10 cellular contexts compared by ENCODE assay signal in genomic region chr17:5416886-5417285, GRCh38. TPM values are rescaled to one million over a fixed set of nuclear protein-coding genes. Genes with fewer than 3 reads are reported as not detected.
DNase-seq lines count a peak whose midpoint lies in the region; ATAC-seq, FAIRE-seq and TF ChIP-seq lines count a peak whose summit lies in the region.
"Had no signal": no experiment of that assay in that cellular context is flagged by ENCODE, and none has a peak within 500 bp of the region (broad histone marks: within the 10 kb centered on the region; RNA-seq: fewer than 3 reads in every experiment).

No MANE protein-coding gene starts in this region.

- H3K36me3 ChIP-seq in OCI-LY1 (ENCODE audit: insufficient read depth, low read length) = peaks cover 62% of the 10 kb centered on the region
- H3K36me3 ChIP-seq in SK-N-SH (replicated peaks in 1 of 2; ENCODE audit: control insufficient read depth in 1 of 2, insufficient read depth in 2 of 2, low read length in 1 of 2) = peaks cover 28 to 45% of the 10 kb centered on the region in 2 experiments

- H3K27me3 ChIP-seq in OCI-LY1 (ENCODE audit: insufficient read depth, low read length) (no peaks in the 10 kb centered on the region), SK-N-SH (ENCODE audit: insufficient read depth) (no peaks in the 10 kb centered on the region)

- no peaks in the 10 kb centered on the region for H3F3A ChIP-seq in OCI-LY1 (ENCODE audit: insufficient read depth, low read length)
- H3F3A ChIP-seq in SK-N-SH (replicated peaks; ENCODE audit: insufficient read depth) = peaks cover 19% of the 10 kb centered on the region

- H3K27me3 Mint-ChIP-seq in activated CD4-positive, alpha-beta T cell treated with anti-CD3 and anti-CD28 coated beads for 36 hours = no peaks in the 10 kb centered on the region
- H3K27me3 Mint-ChIP-seq in central memory CD8-positive, alpha-beta T cell = no peaks in the 10 kb centered on the region
- no peaks in the 10 kb centered on the region for H3K27me3 Mint-ChIP-seq in progenitor cell of endocrine pancreas

- H3K36me3 Mint-ChIP-seq in activated CD4-positive, alpha-beta T cell treated with anti-CD3 and anti-CD28 coated beads for 36 hours (ENCODE audit: low read depth) = peaks cover 47% of the 10 kb centered on the region
- peaks cover 70% of the 10 kb centered on the region for H3K36me3 Mint-ChIP-seq in central memory CD8-positive, alpha-beta T cell (ENCODE audit: insufficient read depth)
- H3K36me3 Mint-ChIP-seq in progenitor cell of endocrine pancreas (ENCODE audit: insufficient read depth) = peaks cover 13% of the 10 kb centered on the region

- no peak for FAIRE-seq in frontal cortex (lab: Jason Lieb, UNC)

- TF ChIP-seq RAD21 in SK-N-SH (IDR thresholded peaks at IDR 0.05; ENCODE audit: low read length) = no peak

- H3K4me3 ChIP-seq in OCI-LY1 (ENCODE audit: low read depth, low read length, poor library complexity, severe bottlenecking) (peak overlapping the region; percentile 87), SK-N-SH (ENCODE audit: low read depth in 2 of 2, low read length in 1 of 2) (no peak overlapping the region)

- H2AFZ ChIP-seq in OCI-LY1 (ENCODE audit: low read length) (no peak overlapping the region), SK-N-SH (ENCODE audit: low read depth) (no peak overlapping the region)

- DNase-seq in activated CD4-positive, alpha-beta T cell treated with anti-CD3 and anti-CD28 coated beads for 36 hours = no peak
- no peak for DNase-seq in activated CD4-positive, alpha-beta T cell treated with anti-CD3 and anti-CD28 coated beads, Interleukin-2, amount 50 U/mL, for 48 hours
- DNase-seq in central memory CD8-positive, alpha-beta T cell (ENCODE audit: low spot score in 2 of 2) = no peak
- DNase-seq in progenitor cell of endocrine pancreas (ENCODE audit: low spot score, unreplicated experiment) = no peak
- no peak for DNase-seq in caudate nucleus (lab: John Stamatoyannopoulos, UW)
- DNase-seq in frontal cortex (ENCODE audit: low spot score in 2 of 2) = no peak
- DNase-seq in SK-N-SH = no peak
- DNase-seq: ACHN, NCI-H1048 had no signal

- H3K9ac ChIP-seq in OCI-LY1 (ENCODE audit: low read length) = no peak overlapping the region; the same call in 1 of the 2 replicates
- no peak overlapping the region for H3K9ac ChIP-seq in SK-N-SH

- intact Hi-C loops in activated CD4-positive, alpha-beta T cell treated with anti-CD3 and anti-CD28 coated beads for 36 hours (cut with DNase I, micrococcal nuclease) = loop anchor here (5.0 to 10.0 kb wide), 3 partner anchors 170 to 1228 kb away; partner anchors contain the start of genes KIAA0753 (in 1 of the 2), TXNDC17 (in 1 of the 2) and UBE2G1 (in 1 of the 2)

- 84% methylated on average over 2 of the region's 2 CpGs for WGBS in SK-N-SH (ENCODE audit: low lambda C conversion rate)

- TF ChIP-seq CTCF in OCI-LY1 (IDR thresholded peaks at IDR 0.05; ENCODE audit: low read length) (no peak), progenitor cell of endocrine pancreas (IDR thresholded peaks at IDR 0.05; ENCODE audit: unreplicated experiment) (no peak), SK-N-SH (IDR thresholded peaks at IDR 0.05) (no peak)

- H3K4me1 ChIP-seq in OCI-LY1 (ENCODE audit: insufficient read depth, low read length, severe bottlenecking) (peaks cover 29% of the 10 kb centered on the region), SK-N-SH (ENCODE audit: control insufficient read depth in 1 of 2, insufficient read depth in 2 of 2, low read depth in 1 of 2, low read length in 1 of 2) (peaks cover 6 to 20% of the 10 kb centered on the region in 2 experiments)

- H3K4me1 Mint-ChIP-seq in activated CD4-positive, alpha-beta T cell treated with anti-CD3 and anti-CD28 coated beads for 36 hours = peaks cover 53% of the 10 kb centered on the region
- H3K4me1 Mint-ChIP-seq in central memory CD8-positive, alpha-beta T cell = peaks cover 36% of the 10 kb centered on the region
- peaks cover 21% of the 10 kb centered on the region for H3K4me1 Mint-ChIP-seq in progenitor cell of endocrine pancreas (ENCODE audit: low read depth)

- H3K4me2 ChIP-seq in OCI-LY1 (ENCODE audit: low read length) = peak overlapping the region; percentile 83
- H3K4me2 ChIP-seq in SK-N-SH = no peak overlapping the region

- peaks cover 44% of the 10 kb centered on the region for H3K79me2 ChIP-seq in OCI-LY1 (ENCODE audit: insufficient read depth, low read length)
- H3K79me2 ChIP-seq in SK-N-SH (ENCODE audit: insufficient read depth) = peaks cover 69% of the 10 kb centered on the region

- no peak overlapping the region for H3K27ac ChIP-seq in OCI-LY1 (ENCODE audit: low read depth, low read length, poor library complexity, severe bottlenecking)
- no peak overlapping the region for H3K27ac ChIP-seq in caudate nucleus (ENCODE audit: low read depth, low read length)
- no peak overlapping the region for H3K27ac ChIP-seq in SK-N-SH (ENCODE audit: low read depth in 2 of 2, low read length in 1 of 2)

- peak overlapping the region; percentile 31 for H3K27ac Mint-ChIP-seq in activated CD4-positive, alpha-beta T cell treated with anti-CD3 and anti-CD28 coated beads for 36 hours
- no peak overlapping the region for H3K27ac Mint-ChIP-seq in central memory CD8-positive, alpha-beta T cell (ENCODE audit: low read depth)
- H3K27ac Mint-ChIP-seq in progenitor cell of endocrine pancreas = no peak overlapping the region

- no peaks in the 10 kb centered on the region for H3K9me3 Mint-ChIP-seq in activated CD4-positive, alpha-beta T cell treated with anti-CD3 and anti-CD28 coated beads for 36 hours (ENCODE audit: low read depth)
- H3K9me3 Mint-ChIP-seq in central memory CD8-positive, alpha-beta T cell = no peaks in the 10 kb centered on the region
- no peaks in the 10 kb centered on the region for H3K9me3 Mint-ChIP-seq in progenitor cell of endocrine pancreas (ENCODE audit: low read depth)

- no peaks in the 10 kb centered on the region for H3K9me2 ChIP-seq in OCI-LY1 (ENCODE audit: low read depth, low read length)
- no peaks in the 10 kb centered on the region for H3K9me2 ChIP-seq in SK-N-SH

- peak overlapping the region; percentile 98 for H3K4me3 Mint-ChIP-seq in activated CD4-positive, alpha-beta T cell treated with anti-CD3 and anti-CD28 coated beads for 36 hours
- peak overlapping the region; percentile 37 for H3K4me3 Mint-ChIP-seq in central memory CD8-positive, alpha-beta T cell
- peak overlapping the region; percentile 38 for H3K4me3 Mint-ChIP-seq in progenitor cell of endocrine pancreas (ENCODE audit: low read depth)

- CTCF ChIA-PET in activated CD4-positive, alpha-beta T cell treated with anti-CD3 and anti-CD28 coated beads for 36 hours (lab: Charles Lee) = interaction anchor here (1.0 to 1.6 kb wide), 3 partner anchors 14 to 22 kb away, joined by 4 to 6 read pairs (median 4); partner anchors contain the start of gene C1QBP
- CTCF ChIA-PET in SK-N-SH (lab: Yijun Ruan, JAX) = interaction anchor here (1.0 kb wide), 1 partner anchor 22 kb away, joined by 7 read pairs; the partner anchor contains the start of gene C1QBP

- no peak for TF ChIP-seq EP300 in SK-N-SH (IDR thresholded peaks at IDR 0.05; ENCODE audit: borderline replicate concordance in 1 of 2, low read depth in 1 of 2, low read length in 1 of 2)

- H3K9me3 ChIP-seq in OCI-LY1 (ENCODE audit: low read length) (no peaks in the 10 kb centered on the region), SK-N-SH (no peaks in the 10 kb centered on the region)

- H4K20me1 ChIP-seq in OCI-LY1 (ENCODE audit: insufficient read depth, low read length) (no peaks in the 10 kb centered on the region), SK-N-SH (ENCODE audit: insufficient read depth) (peaks cover 5% of the 10 kb centered on the region; the same call in 1 of the 2 replicates)

- POLR2A ChIA-PET in activated CD4-positive, alpha-beta T cell treated with anti-CD3 and anti-CD28 coated beads for 36 hours (lab: Charles Lee) = interaction anchor here (0.7 kb wide), 3 partner anchors 20 to 703 kb away, joined by 3 to 5 read pairs (median 3); no protein-coding TSS in a partner anchor
- POLR2A ChIA-PET in SK-N-SH (lab: Yijun Ruan, JAX) = interaction anchor here (0.5 kb wide), 1 partner anchor 134 kb away, joined by 3 read pairs; no protein-coding TSS in a partner anchor

- no peak for ATAC-seq in activated CD4-positive, alpha-beta T cell treated with anti-CD3 and anti-CD28 coated beads for 36 hours
- ATAC-seq in central memory CD8-positive, alpha-beta T cell (replicated peaks; ENCODE audit: extremely low read depth, poor library complexity, severe bottlenecking) = no peak

TF ChIP-seq in SK-N-SH, 30 proteins besides CTCF, POLR2A, EP300 and RAD21 (continues in another document):
- no peak for TF ChIP-seq ELF1 (IDR thresholded peaks at IDR 0.05)

RNA-seq across cellular contexts. Expression of gene NUP88, which starts 2.6 kb away (rescaled TPM):
- 100 to 1,000 TPM; 135 to 199 TPM for total RNA-seq in activated CD4-positive, alpha-beta T cell treated with anti-CD3 and anti-CD28 coated beads for 36 hours
- total RNA-seq in progenitor cell of endocrine pancreas (64.9 and 79.0 TPM in 2 replicates), frontal cortex (90.9 TPM)
- polyA plus RNA-seq in SK-N-SH (2012; rRNA removed) = 54.1 and 62.4 TPM in 2 replicates
- polyA plus RNA-seq in SK-N-SH (2012; cell fraction: cytosol; rRNA removed) = 54.8 and 59.8 TPM in 2 replicates
- polyA plus RNA-seq in SK-N-SH (2012; cell fraction: nucleus; rRNA removed) = 45.2 and 62.2 TPM in 2 replicates

RNA-seq across cellular contexts. Expression of gene RPAIN, which starts 3.1 kb away (rescaled TPM):
- 10 to 100 TPM; 44.9 to 57.3 TPM for total RNA-seq in activated CD4-positive, alpha-beta T cell treated with anti-CD3 and anti-CD28 coated beads for 36 hours
- 109 and 115 TPM in 2 replicates for total RNA-seq in progenitor cell of endocrine pancreas
- total RNA-seq in frontal cortex = 74.6 TPM
- 75.5 and 89.6 TPM in 2 replicates for polyA plus RNA-seq in SK-N-SH (2012; rRNA removed)
- polyA plus RNA-seq in SK-N-SH (2012; cell fraction: cytosol; rRNA removed) = 96.7 and 106 TPM in 2 replicates
- polyA plus RNA-seq in SK-N-SH (2012; cell fraction: nucleus; rRNA removed) = 58.4 and 108 TPM in 2 replicates

RNA-seq across cellular contexts. Expression of gene C1QBP, which starts 22.1 kb away (rescaled TPM):
- total RNA-seq in activated CD4-positive, alpha-beta T cell treated with anti-CD3 and anti-CD28 coated beads for 36 hours = 100 to 1,000 TPM; 432 to 457 TPM
- 108 and 123 TPM in 2 replicates for total RNA-seq in progenitor cell of endocrine pancreas
- 172 TPM for total RNA-seq in frontal cortex
- 269 and 277 TPM in 2 replicates for polyA plus RNA-seq in SK-N-SH (2012; rRNA removed)
- 404 and 546 TPM in 2 replicates for polyA plus RNA-seq in SK-N-SH (2012; cell fraction: cytosol; rRNA removed)
- polyA plus RNA-seq in SK-N-SH (2012; cell fraction: nucleus; rRNA removed) = 115 and 147 TPM in 2 replicates

RNA-seq across cellular contexts. Expression of gene DHX33, which starts 51.9 kb away (rescaled TPM):
- total RNA-seq in activated CD4-positive, alpha-beta T cell treated with anti-CD3 and anti-CD28 coated beads for 36 hours = 10 to 100 TPM; 27.2 to 34.8 TPM
- total RNA-seq in progenitor cell of endocrine pancreas (26.0 and 26.9 TPM in 2 replicates), frontal cortex (12.6 TPM)
- polyA plus RNA-seq in SK-N-SH (2012; rRNA removed) = 12.9 and 15.5 TPM in 2 replicates
- polyA plus RNA-seq in SK-N-SH (2012; cell fraction: cytosol; rRNA removed) = 11.6 and 13.0 TPM in 2 replicates
- 23.1 and 27.2 TPM in 2 replicates for polyA plus RNA-seq in SK-N-SH (2012; cell fraction: nucleus; rRNA removed)

Comparison
In these comparisons a context has a peak if more than half of its experiments do, and no peak if none do; other contexts are left out.
1. H3K4me3 Mint-ChIP-seq: peak in every context shown above with its lines; median percentile 98 in activated CD4-positive, alpha-beta T cell treated with anti-CD3 and anti-CD28 coated beads for 36 hours; 38 in progenitor cell of endocrine pancreas; 37 in central memory CD8-positive, alpha-beta T cell.